Comparison of ENCODE assay signal across 8 cellular contexts in the genomic region with DNA sequence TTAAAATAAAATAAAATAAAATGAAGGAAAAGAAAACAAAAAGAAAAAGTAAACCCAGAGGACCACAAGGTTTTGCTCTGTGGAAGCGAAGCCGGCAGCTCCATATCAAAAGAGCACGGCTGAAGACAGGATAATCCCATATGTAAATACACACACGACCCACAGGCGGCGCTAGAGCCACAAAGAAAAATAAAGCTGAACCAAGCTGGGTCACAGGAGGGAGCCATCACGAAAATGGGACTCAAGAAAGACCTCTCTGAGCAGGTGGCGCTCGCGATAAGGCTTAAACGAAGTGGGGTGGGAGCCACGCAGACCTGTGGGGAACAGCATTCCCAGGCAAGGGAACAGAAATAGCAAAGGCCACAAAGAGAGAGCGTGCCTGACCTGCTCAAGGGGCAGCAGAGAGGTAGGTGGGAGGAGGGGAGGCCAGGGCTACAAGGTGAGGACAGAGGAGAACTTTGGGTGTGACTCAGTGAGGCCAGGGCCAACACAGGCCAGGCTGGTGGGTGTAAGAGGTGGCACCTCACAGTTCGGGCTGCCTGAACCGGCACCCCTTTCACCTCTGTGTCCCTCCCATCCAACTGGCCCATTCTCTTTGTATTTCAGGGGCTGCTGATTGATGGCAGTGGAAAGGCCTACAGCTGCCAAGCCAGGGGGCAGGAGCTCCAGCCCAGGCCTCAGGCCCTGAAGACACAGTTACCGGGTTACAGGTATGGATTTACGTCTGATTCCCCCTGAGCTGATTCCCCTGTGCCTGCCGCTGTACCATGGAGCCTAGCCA. TPM values are rescaled to one million over a fixed set of nuclear protein-coding genes. Genes with fewer than 3 reads are reported as not detected.
DNase-seq lines count a peak whose midpoint lies in the region; ATAC-seq and TF ChIP-seq lines count a peak whose summit lies in the region.

No MANE protein-coding gene starts in this region.

- CTCF ChIA-PET in SK-N-SH (lab: Yijun Ruan, JAX): interaction anchor here (0.5 to 20.0 kb wide), 69 partner anchors 11 to 389 kb away, joined by 3 to 556 read pairs (median 4); a partner anchor contains a TSS

- H3K36me3 ChIP-seq in SK-N-SH (replicated peaks in 1 of 2; ENCODE audit: control insufficient read depth in 1 of 2, insufficient read depth in 2 of 2, low read length in 1 of 2) (no peaks in the 10 kb centered on the region), cardiac muscle cell (no peaks in the 10 kb centered on the region)

- no peaks in the 10 kb centered on the region for H3F3A ChIP-seq in SK-N-SH (replicated peaks; ENCODE audit: insufficient read depth)

- H3K4me3 ChIP-seq in SK-N-SH (ENCODE audit: low read depth in 2 of 2, low read length in 1 of 2) (no peak overlapping the region; a peak in 1 of 4 replicates), cardiac muscle cell (no peak overlapping the region), retinal pigment epithelial cell (ENCODE audit: low read length) (no peak overlapping the region)

- peak; percentile 89 for TF ChIP-seq RAD21 in SK-N-SH (IDR thresholded peaks at IDR 0.05; ENCODE audit: low read length)

- no peak overlapping the region for H3K4me2 ChIP-seq in SK-N-SH

- H3K4me1 ChIP-seq in SK-N-SH (ENCODE audit: control insufficient read depth in 1 of 2, insufficient read depth in 2 of 2, low read depth in 1 of 2, low read length in 1 of 2) (no peaks in the 10 kb centered on the region), cardiac muscle cell (ENCODE audit: low read depth) (no peaks in the 10 kb centered on the region)

- no peak overlapping the region for H3K9ac ChIP-seq in SK-N-SH

- in situ Hi-C loops in G401 (cut with HindIII; ENCODE audit: low sequenced_read_pairs): no loop called here

- POLR2A ChIA-PET in SK-N-SH (lab: Yijun Ruan, JAX): interaction anchor here (1.5 kb wide), 1 partner anchor 68 kb away, joined by 4 read pairs; no protein-coding TSS in a partner anchor

- no peaks in the 10 kb centered on the region for H3K9me2 ChIP-seq in SK-N-SH

- 53% methylated on average over 15 of the region's 18 CpGs for WGBS in SK-N-SH (ENCODE audit: low lambda C conversion rate)

- ATAC-seq in HG03432 (IDR thresholded peaks at IDR 0.05; ENCODE audit: unreplicated experiment): no peak
- no peak for ATAC-seq in GM18520 (IDR thresholded peaks at IDR 0.05; ENCODE audit: unreplicated experiment)

- H3K79me2 ChIP-seq in SK-N-SH (ENCODE audit: insufficient read depth): no peaks in the 10 kb centered on the region

- H2AFZ ChIP-seq in SK-N-SH (ENCODE audit: low read depth): no peak overlapping the region

- TF ChIP-seq CTCF in SK-N-SH (IDR thresholded peaks at IDR 0.05) (peak; percentile 78), cardiac muscle cell (IDR thresholded peaks at IDR 0.05; ENCODE audit: low read depth, low read length) (peak; percentile 81), retinal pigment epithelial cell (conservative IDR thresholded peaks at IDR 0.05; ENCODE audit: low read depth, low read length) (peak; percentile 81)

- H3K27me3 ChIP-seq in SK-N-SH (ENCODE audit: insufficient read depth): no peaks in the 10 kb centered on the region
- no peaks in the 10 kb centered on the region for H3K27me3 ChIP-seq in cardiac muscle cell

- DNase-seq in G401 (ENCODE audit: low spot score) (peak; percentile 73), NCI-H1048 (lab: John Stamatoyannopoulos, UW) (peak; percentile 58), SK-N-SH (peak; percentile 78), cardiac muscle cell (ENCODE audit: low read depth in 1 of 2, low spot score in 1 of 2) (peak; percentile 79 to 83), retinal pigment epithelial cell (ENCODE audit: low read depth) (no peak)
- peak; percentile 39 for DNase-seq in activated naive CD4-positive, alpha-beta T cell treated with anti-CD3 and anti-CD28 coated beads, Interleukin-2, amount 50 U/mL, for 16 hours

- no peak for TF ChIP-seq EP300 in SK-N-SH (IDR thresholded peaks at IDR 0.05; ENCODE audit: borderline replicate concordance in 1 of 2, low read depth in 1 of 2, low read length in 1 of 2)

- no peak overlapping the region for H3K27ac ChIP-seq in SK-N-SH (ENCODE audit: low read depth in 2 of 2, low read length in 1 of 2)
- no peak overlapping the region for H3K27ac ChIP-seq in cardiac muscle cell

- H3K9me3 ChIP-seq in SK-N-SH (no peaks in the 10 kb centered on the region), cardiac muscle cell (ENCODE audit: low read depth) (no peaks in the 10 kb centered on the region)

- no peaks in the 10 kb centered on the region for H4K20me1 ChIP-seq in SK-N-SH (ENCODE audit: insufficient read depth)

TF ChIP-seq in SK-N-SH, 30 proteins besides CTCF, POLR2A, EP300 and RAD21:
- TF ChIP-seq RCOR1 (IDR thresholded peaks at IDR 0.05; ENCODE audit: low read length) (0 out of 2 replicates have a peak, but pooled peaks have one; percentile 20), EZH2phosphoT487 (IDR thresholded peaks at IDR 0.05; ENCODE audit: borderline replicate concordance, low read depth) (no peak), SMC3 (IDR thresholded peaks at IDR 0.05; ENCODE audit: low read depth, low read length) (peak; percentile 92), TAF1 (IDR thresholded peaks at IDR 0.05; ENCODE audit: borderline replicate concordance, low read depth, low read length) (no peak)

RNA-seq across cellular contexts. Expression of a gene that starts 26.0 kb away (rescaled TPM):
- 13.6 and 15.3 TPM in 2 replicates for total RNA-seq in G401 (2014; rRNA removed; shearing (Covaris generic))
- polyA plus RNA-seq in SK-N-SH (2012; rRNA removed) (0.67 and 1.0 TPM in 2 replicates), cardiac muscle cell (2.1 and 6.1 TPM in 2 replicates)
- 0.45 and 0.52 TPM in 2 replicates for polyA plus RNA-seq in SK-N-SH (2012; cell fraction: cytosol; rRNA removed)
- polyA plus RNA-seq in SK-N-SH (2012; cell fraction: nucleus; rRNA removed): 0.49 and 0.54 TPM in 2 replicates
- 5.3 and 7.8 TPM in 2 replicates for total RNA-seq in cardiac muscle cell

RNA-seq across cellular contexts. Expression of a gene that starts 59.5 kb away (rescaled TPM):
- total RNA-seq in G401 (2014; rRNA removed; shearing (Covaris generic)): 0.12 and 0.14 TPM in 2 replicates
- 0.82 and 1.1 TPM in 2 replicates for polyA plus RNA-seq in SK-N-SH (2012; rRNA removed)
- 0.81 and 0.93 TPM in 2 replicates for polyA plus RNA-seq in SK-N-SH (2012; cell fraction: cytosol; rRNA removed)
- 1.6 and 1.8 TPM in 2 replicates for polyA plus RNA-seq in SK-N-SH (2012; cell fraction: nucleus; rRNA removed)
- 0.06 and 0.07 TPM in 2 replicates for total RNA-seq in cardiac muscle cell
- 0.06 and 0.10 TPM in 2 replicates for polyA plus RNA-seq in cardiac muscle cell
